8 cellular contexts compared by ENCODE assay signal in genomic region chr2:9844036-9844483, GRCh38. TPM values are rescaled to one million over a fixed set of nuclear protein-coding genes. Genes with fewer than 3 reads are reported as not detected.
A peak's percentile ranks its signal among the peaks of the same experiment; 100 is the strongest.
DNase-seq lines count a peak whose midpoint lies in the region; ATAC-seq and TF ChIP-seq lines count a peak whose summit lies in the region.

No MANE protein-coding gene starts in this region.

- H3K36me3 ChIP-seq in SJSA1: peaks cover 31% of the 10 kb centered on the region
- H3K36me3 ChIP-seq in neuronal stem cell (replicated peaks in 1 of 2; ENCODE audit: control insufficient read depth in 2 of 2, insufficient read depth in 2 of 2, low read length in 2 of 2): peaks cover 7 to 42% of the 10 kb centered on the region in 2 donors

- peak overlapping the region; percentile 71 for H3K4me2 ChIP-seq in neuronal stem cell (ENCODE audit: insufficient read depth, low read length, poor library complexity, severe bottlenecking)

- no peak overlapping the region for H2BK15ac ChIP-seq in neuronal stem cell (ENCODE audit: low read length)

- no peak overlapping the region for H3K4ac ChIP-seq in neuronal stem cell (ENCODE audit: low read length)

- no peak overlapping the region for H3K18ac ChIP-seq in neuronal stem cell (ENCODE audit: low read length)

- WGBS in neuronal stem cell (ENCODE audit: extremely low coverage in 2 of 2, insufficient read length in 2 of 2, insufficient replicate concordance in 1 of 2), 2 donors: no CpG with 5 or more reads among the region's 15 CpGs

- H2BK12ac ChIP-seq in neuronal stem cell (ENCODE audit: low read length): no peak overlapping the region

- H3K4me3 ChIP-seq in SJSA1 (peak overlapping the region; percentile 71), epithelial cell of esophagus (ENCODE audit: low read length) (peak overlapping the region; percentile 77), neuronal stem cell (ENCODE audit: low read length in 2 of 2) (peak overlapping the region; percentile 59 to 90)

- H3K27ac ChIP-seq in SJSA1 (peak overlapping the region; percentile 75), neuronal stem cell (replicated peaks; ENCODE audit: low read length) (peak overlapping the region; percentile 98)

- H2BK5ac ChIP-seq in neuronal stem cell (ENCODE audit: low read length): no peak overlapping the region

- no peaks in the 10 kb centered on the region for H3K9me3 ChIP-seq in SJSA1 (replicated peaks)
- no peaks in the 10 kb centered on the region for H3K9me3 ChIP-seq in neuronal stem cell (replicated peaks in 1 of 2; ENCODE audit: control insufficient read depth in 2 of 2, insufficient read depth in 1 of 2, low read depth in 1 of 2, low read length in 2 of 2)

- no peak for ATAC-seq in HG03432 (IDR thresholded peaks at IDR 0.05; ENCODE audit: unreplicated experiment)

- peak overlapping the region; percentile 95 for H2AFZ ChIP-seq in neuronal stem cell (ENCODE audit: low read length)

- H3K23ac ChIP-seq in neuronal stem cell (ENCODE audit: low read depth, low read length, poor library complexity): no peak overlapping the region

- no peak for TF ChIP-seq CTCF in epithelial cell of esophagus (IDR thresholded peaks at IDR 0.05; ENCODE audit: insufficient read depth, low read depth, low read length, missing control alignments)

- H3K14ac ChIP-seq in neuronal stem cell (ENCODE audit: low read length): no peak overlapping the region

- no peak overlapping the region for H4K8ac ChIP-seq in neuronal stem cell (ENCODE audit: low read depth, low read length)

- peaks cover 1% of the 10 kb centered on the region for H3K79me1 ChIP-seq in neuronal stem cell (ENCODE audit: low read depth, low read length)

- DNase-seq in NCI-H82 (lab: John Stamatoyannopoulos, UW) (peak; percentile 92), NCI-H82 treated with DMSO at 0.1 percent for 48 hours (lab: John Stamatoyannopoulos, UW; ENCODE audit: unreplicated experiment) (no peak), SJSA1 (ENCODE audit: low read depth in 1 of 2, low spot score in 2 of 2) (peak in 1 of 2 experiments; percentile 59), epithelial cell of esophagus (ENCODE audit: low read depth) (no peak), neuronal stem cell (ENCODE audit: low spot score) (no peak), DMS79 treated with DMSO at 0.1 percent for 48 hours (lab: John Stamatoyannopoulos, UW) (no peak), AML-193 (lab: John Stamatoyannopoulos, UW) (no peak)

- no peak overlapping the region for H2AK5ac ChIP-seq in neuronal stem cell (ENCODE audit: low read depth, low read length)

- H3K9ac ChIP-seq in neuronal stem cell (ENCODE audit: low read depth, low read length, poor library complexity): no peak overlapping the region

- no peak overlapping the region for H4K91ac ChIP-seq in neuronal stem cell (ENCODE audit: low read depth, low read length, poor library complexity)

- peaks cover 35% of the 10 kb centered on the region for H3K4me1 ChIP-seq in SJSA1 (replicated peaks)
- peaks cover 0 to 1% of the 10 kb centered on the region in 2 donors for H3K4me1 ChIP-seq in neuronal stem cell (ENCODE audit: control insufficient read depth in 2 of 2, insufficient read depth in 1 of 2, low read depth in 1 of 2, low read length in 2 of 2)

- H2BK120ac ChIP-seq in neuronal stem cell (ENCODE audit: low read depth, low read length): no peak overlapping the region

- H3K27me3 ChIP-seq in SJSA1 (replicated peaks): no peaks in the 10 kb centered on the region
- H3K27me3 ChIP-seq in neuronal stem cell (ENCODE audit: control insufficient read depth in 3 of 3, insufficient read depth in 3 of 3, low read depth in 1 of 3, low read length in 3 of 3): no peaks in the 10 kb centered on the region

RNA-seq across cellular contexts. Expression of gene TAF1B, which starts 0.8 kb away (rescaled TPM):
- 35.6 and 73.8 TPM in 2 replicates for total RNA-seq in SJSA1 (2014; rRNA removed; shearing (Covaris generic))
- 20.1 TPM for polyA plus RNA-seq in neuronal stem cell (2013, experiment 1 of 2)
- polyA plus RNA-seq in neuronal stem cell (2013, experiment 2 of 2): 21.8 TPM
